1 cellular context compared by ENCODE assay signal in genomic region chr11:129695543-129696308, GRCh38.
TF ChIP-seq lines count a peak whose summit lies in the region.

No MANE protein-coding gene starts in this region.

TF ChIP-seq in HEK293, 187 proteins besides CTCF, POLR2A, EP300 and RAD21 (continued from another document):
- TF ChIP-seq ZNF518A (tag by site-specific recombination; conservative IDR thresholded peaks at IDR 0.05; ENCODE audit: low read depth) = no peak
- no peak for TF ChIP-seq KLF16 (tag by site-specific recombination; IDR thresholded peaks at IDR 0.05)
- no peak for TF ChIP-seq KLF10 (tag by site-specific recombination; IDR thresholded peaks at IDR 0.05)
- no peak for TF ChIP-seq ZBTB1 (tag by site-specific recombination; IDR thresholded peaks at IDR 0.05)
- TF ChIP-seq, protein P1, sequence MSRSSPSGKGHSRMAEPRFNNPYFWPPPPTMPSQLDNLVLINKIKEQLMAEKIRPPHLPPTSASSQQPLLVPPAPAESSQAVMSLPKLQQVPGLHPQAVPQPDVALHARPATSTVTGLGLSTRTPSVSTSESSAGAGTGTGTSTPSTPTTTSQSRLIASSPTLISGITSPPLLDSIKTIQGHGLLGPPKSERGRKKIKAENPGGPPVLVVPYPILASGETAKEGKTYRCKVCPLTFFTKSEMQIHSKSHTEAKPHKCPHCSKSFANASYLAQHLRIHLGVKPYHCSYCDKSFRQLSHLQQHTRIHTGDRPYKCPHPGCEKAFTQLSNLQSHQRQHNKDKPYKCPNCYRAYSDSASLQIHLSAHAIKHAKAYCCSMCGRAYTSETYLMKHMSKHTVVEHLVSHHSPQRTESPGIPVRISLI (tag by site-specific recombination; IDR thresholded peaks at IDR 0.05) = no peak
- TF ChIP-seq ZSCAN30 (tag by site-specific recombination; IDR thresholded peaks at IDR 0.05) = 0 out of 2 replicates have a peak, but pooled peaks have one; percentile 23
- TF ChIP-seq ZNF341 (tag by site-specific recombination; IDR thresholded peaks at IDR 0.05; ENCODE audit: low read depth) = peak; percentile 68
- no peak for TF ChIP-seq BCL11B (tag by site-specific recombination; IDR thresholded peaks at IDR 0.05; ENCODE audit: low read depth)
- TF ChIP-seq ZNF202 (tag by site-specific recombination; IDR thresholded peaks at IDR 0.05; ENCODE audit: borderline replicate concordance) = no peak
- no peak for TF ChIP-seq ZNF561 (tag by site-specific recombination; IDR thresholded peaks at IDR 0.05; ENCODE audit: borderline replicate concordance)
- no peak for TF ChIP-seq ZNF169 (tag by site-specific recombination; IDR thresholded peaks at IDR 0.05)
- TF ChIP-seq ZNF248 (tag by site-specific recombination; IDR thresholded peaks at IDR 0.05) = no peak
- no peak for TF ChIP-seq ZNF311 (tag by site-specific recombination; IDR thresholded peaks at IDR 0.05; ENCODE audit: borderline replicate concordance)
- no peak for TF ChIP-seq ZXDB (tag by site-specific recombination; IDR thresholded peaks at IDR 0.05)
- no peak for TF ChIP-seq ZNF544 (tag by site-specific recombination; IDR thresholded peaks at IDR 0.05)
- TF ChIP-seq ZNF335 (tag by site-specific recombination; conservative IDR thresholded peaks at IDR 0.05) = peak; percentile 43; the same call in 1 of the 2 replicates
- no peak for TF ChIP-seq SALL2 (tag by site-specific recombination; IDR thresholded peaks at IDR 0.05; ENCODE audit: borderline replicate concordance)
- TF ChIP-seq ZFHX2 (tag by site-specific recombination; conservative IDR thresholded peaks at IDR 0.05) = no peak
- TF ChIP-seq GLIS2 (tag by site-specific recombination; IDR thresholded peaks at IDR 0.05) = peak; percentile 39; the same call in 1 of the 2 replicates
- 0 out of 2 replicates have a peak, but pooled peaks have one; percentile 32 for TF ChIP-seq GLIS1 (tag by site-specific recombination; IDR thresholded peaks at IDR 0.05)
- TF ChIP-seq, protein P2, sequence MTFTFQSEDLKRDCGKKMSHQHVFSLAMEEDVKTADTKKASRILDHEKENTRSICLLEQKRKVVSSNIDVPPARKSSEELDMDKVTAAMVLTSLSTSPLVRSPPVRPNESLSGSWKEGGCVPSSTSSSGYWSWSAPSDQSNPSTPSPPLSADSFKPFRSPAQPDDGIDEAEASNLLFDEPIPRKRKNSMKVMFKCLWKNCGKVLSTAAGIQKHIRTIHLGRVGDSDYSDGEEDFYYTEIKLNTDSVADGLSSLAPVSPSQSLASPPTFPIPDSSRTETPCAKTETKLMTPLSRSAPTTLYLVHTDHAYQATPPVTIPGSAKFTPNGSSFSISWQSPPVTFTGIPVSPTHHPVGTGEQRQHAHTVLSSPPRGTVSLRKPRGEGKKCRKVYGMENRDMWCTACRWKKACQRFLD (tag by site-specific recombination; IDR thresholded peaks at IDR 0.05) = no peak
- peak; percentile 45 for TF ChIP-seq ZNF654 (tag by site-specific recombination; IDR thresholded peaks at IDR 0.05; ENCODE audit: low read depth)
- TF ChIP-seq, protein P3, sequence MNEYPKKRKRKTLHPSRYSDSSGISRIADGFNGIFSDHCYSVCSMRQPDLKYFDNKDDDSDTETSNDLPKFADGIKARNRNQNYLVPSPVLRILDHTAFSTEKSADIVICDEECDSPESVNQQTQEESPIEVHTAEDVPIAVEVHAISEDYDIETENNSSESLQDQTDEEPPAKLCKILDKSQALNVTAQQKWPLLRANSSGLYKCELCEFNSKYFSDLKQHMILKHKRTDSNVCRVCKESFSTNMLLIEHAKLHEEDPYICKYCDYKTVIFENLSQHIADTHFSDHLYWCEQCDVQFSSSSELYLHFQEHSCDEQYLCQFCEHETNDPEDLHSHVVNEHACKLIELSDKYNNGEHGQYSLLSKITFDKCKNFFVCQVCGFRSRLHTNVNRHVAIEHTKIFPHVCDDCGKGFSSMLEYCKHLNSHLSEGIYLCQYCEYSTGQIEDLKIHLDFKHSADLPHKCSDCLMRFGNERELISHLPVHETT (tag by site-specific recombination; IDR thresholded peaks at IDR 0.05) = no peak
- TF ChIP-seq MEIS1 (CRISPR knock-in tag; IDR thresholded peaks at IDR 0.05; ENCODE audit: borderline replicate concordance) = no peak
- no peak for TF ChIP-seq PRDM10 (tag by site-specific recombination; IDR thresholded peaks at IDR 0.05)
- no peak for TF ChIP-seq ZNF621 (tag by site-specific recombination; IDR thresholded peaks at IDR 0.05)
- no peak for TF ChIP-seq ZNF426 (tag by site-specific recombination; IDR thresholded peaks at IDR 0.05)
